In the genomic region with DNA sequence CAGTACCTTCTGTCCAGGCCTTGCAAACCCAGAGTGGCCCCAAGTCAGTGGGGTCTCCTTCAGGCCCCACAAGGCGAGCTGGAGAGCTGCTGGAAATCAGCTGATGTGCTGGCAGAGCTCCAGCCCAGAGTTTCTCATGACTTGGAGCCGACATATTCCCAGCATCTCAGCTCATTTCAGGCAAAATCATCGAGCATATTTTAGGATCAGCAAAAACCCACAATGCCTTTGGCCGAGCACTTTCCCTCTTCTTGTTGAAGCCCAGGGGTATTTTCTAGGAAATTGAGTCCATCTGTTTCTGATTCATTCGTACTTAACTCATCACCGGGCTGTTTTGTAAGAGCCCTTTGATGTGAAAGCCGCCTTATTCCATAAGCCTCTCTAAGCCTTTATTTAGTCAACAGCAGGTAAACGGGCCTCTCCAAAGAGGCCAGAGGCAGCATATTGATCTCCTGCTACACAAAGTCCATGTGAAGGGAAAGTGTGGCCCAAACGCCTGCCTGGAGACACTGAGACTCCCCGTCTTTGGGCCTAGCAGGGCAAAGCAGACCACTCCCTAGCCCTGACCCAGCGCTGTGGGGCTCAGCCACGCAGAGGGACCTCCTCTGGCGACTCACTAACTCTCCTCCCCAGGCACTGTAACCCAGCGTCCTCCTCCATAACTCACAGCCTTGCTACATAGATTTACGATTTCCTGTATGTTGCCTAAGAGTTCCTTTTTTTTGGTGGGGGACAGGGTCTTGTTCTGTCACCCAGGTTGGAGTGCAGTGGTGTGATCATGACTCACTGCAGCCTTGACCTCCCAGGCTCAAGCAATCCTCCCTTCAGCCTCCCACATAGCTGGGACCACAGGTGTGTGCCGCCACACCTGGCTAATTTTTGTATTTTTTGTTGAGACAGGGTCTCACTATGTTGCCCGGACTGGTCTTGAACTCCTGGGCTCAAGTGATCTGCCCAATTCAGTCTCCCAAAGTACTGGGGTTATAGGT, we compare ENCODE assay signal across 1 cellular context.
TF ChIP-seq lines count a peak whose summit lies in the region.

No MANE protein-coding gene starts in this region.

TF ChIP-seq in IMR-90, 13 proteins besides CTCF, POLR2A, EP300 and RAD21 (continued from another document):
- TF ChIP-seq RCOR1 (IDR thresholded peaks at IDR 0.05; ENCODE audit: insufficient replicate concordance, low read length), result no peak
